26 cellular contexts compared by ENCODE assay signal in genomic region chr5:171849585-171850353, GRCh38.
"Had no signal": no experiment of that assay in that cellular context is flagged by ENCODE, and none has a peak within 500 bp of the region (broad histone marks: within the 10 kb centered on the region; RNA-seq: fewer than 3 reads in every experiment).

No MANE protein-coding gene starts in this region.

- H3K27ac ChIP-seq: adrenal gland, ascending aorta, sigmoid colon, tibial artery, upper lobe of right lung, WERI-Rb-1 had no signal

- H3K4me1 Mint-ChIP-seq: activated naive CD8-positive, alpha-beta T cell treated with anti-CD3 and anti-CD28 coated beads for 36 hours; memory B cell; stimulated activated effector memory CD8-positive, alpha-beta T cell treated with anti-CD3 and anti-CD28 coated beads, Interleukin-12 subunit alpha, Interleukin-12 subunit beta, amount 100 ng/mL, for 72 hours had no signal

- H3K36me3 ChIP-seq: adrenal gland, ascending aorta, sigmoid colon, tibial artery, upper lobe of right lung, WERI-Rb-1 had no signal

- H3K27ac Mint-ChIP-seq: activated naive CD4-positive, alpha-beta T cell treated with anti-CD3 and anti-CD28 coated beads for 36 hours; activated naive CD8-positive, alpha-beta T cell treated with anti-CD3 and anti-CD28 coated beads for 36 hours; activated T-helper 1 cell treated with anti-CD3 and anti-CD28 coated beads, Interleukin-12 subunit alpha, Interleukin-12 subunit beta, Interleukin-2, Interleukin-4 antibody, amounts not matched to agents 30 ng/mL and 10 ng/mL and 1 ng/mL, durations not matched to agents 14 hours and 24 hours and 36 hours; memory B cell; naive thymus-derived CD8-positive, alpha-beta T cell; stimulated activated effector memory CD8-positive, alpha-beta T cell treated with anti-CD3 and anti-CD28 coated beads, Interleukin-12 subunit alpha, Interleukin-12 subunit beta, amount 100 ng/mL, for 72 hours; stimulated activated naive CD8-positive, alpha-beta T cell treated with anti-CD3 and anti-CD28 coated beads, Interleukin-15, Interleukin-2, amounts not matched to agents 100 ng/mL and 50 ng/mL, for 24 hours had no signal

- H3K36me3 Mint-ChIP-seq: brain; stimulated activated effector memory CD8-positive, alpha-beta T cell treated with anti-CD3 and anti-CD28 coated beads, Interleukin-12 subunit alpha, Interleukin-12 subunit beta, amount 100 ng/mL, for 72 hours had no signal

- H3K4me1 ChIP-seq: adrenal gland, sigmoid colon, upper lobe of right lung had no signal

- H3K4me3 Mint-ChIP-seq: activated naive CD4-positive, alpha-beta T cell treated with anti-CD3 and anti-CD28 coated beads for 36 hours; activated naive CD8-positive, alpha-beta T cell treated with anti-CD3 and anti-CD28 coated beads for 36 hours; activated T-helper 1 cell treated with anti-CD3 and anti-CD28 coated beads, Interleukin-12 subunit alpha, Interleukin-12 subunit beta, Interleukin-2, Interleukin-4 antibody, amounts not matched to agents 30 ng/mL and 10 ng/mL and 1 ng/mL, durations not matched to agents 14 hours and 24 hours and 36 hours; brain; memory B cell; naive thymus-derived CD8-positive, alpha-beta T cell; neural crest cell; stimulated activated effector memory CD8-positive, alpha-beta T cell treated with anti-CD3 and anti-CD28 coated beads, Interleukin-12 subunit alpha, Interleukin-12 subunit beta, amount 100 ng/mL, for 72 hours; stimulated activated naive CD8-positive, alpha-beta T cell treated with anti-CD3 and anti-CD28 coated beads, Interleukin-15, Interleukin-2, amounts not matched to agents 100 ng/mL and 50 ng/mL, for 24 hours had no signal

- H3K9me3 Mint-ChIP-seq: activated naive CD4-positive, alpha-beta T cell treated with anti-CD3 and anti-CD28 coated beads for 36 hours; activated naive CD8-positive, alpha-beta T cell treated with anti-CD3 and anti-CD28 coated beads for 36 hours; activated T-helper 1 cell treated with anti-CD3 and anti-CD28 coated beads, Interleukin-12 subunit alpha, Interleukin-12 subunit beta, Interleukin-2, Interleukin-4 antibody, amounts not matched to agents 30 ng/mL and 10 ng/mL and 1 ng/mL, durations not matched to agents 14 hours and 24 hours and 36 hours; brain; neural crest cell; stimulated activated effector memory CD8-positive, alpha-beta T cell treated with anti-CD3 and anti-CD28 coated beads, Interleukin-12 subunit alpha, Interleukin-12 subunit beta, amount 100 ng/mL, for 72 hours had no signal

- H3K4me3 ChIP-seq: adrenal gland, ascending aorta, sigmoid colon, tibial artery, upper lobe of right lung had no signal

- DNase-seq: activated CD4-positive, alpha-beta T cell treated with anti-CD3 and anti-CD28 coated beads for 48 hours; activated CD4-positive, alpha-beta T cell treated with anti-CD3 and anti-CD28 coated beads, Interleukin-2, amount 50 U/mL, for 48 hours; activated CD8-positive, alpha-beta memory T cell treated with anti-CD3 and anti-CD28 coated beads for 24 hours; activated effector memory CD4-positive, alpha-beta T cell treated with anti-CD3 and anti-CD28 coated beads, Interleukin-2, amount 50 U/mL, for 16 hours; activated naive CD8-positive, alpha-beta T cell treated with anti-CD3 and anti-CD28 coated beads for 36 hours; adrenal gland; caudate nucleus; naive thymus-derived CD8-positive, alpha-beta T cell; occipital lobe; posterior cingulate gyrus; sigmoid colon; small intestine; stimulated activated CD4-positive, alpha-beta T cell treated with anti-CD3 and anti-CD28 coated beads, Interleukin-4, amount 100 ng/mL, for 24 hours; T-helper 1 cell; upper lobe of right lung; WERI-Rb-1 had no signal

- H3K27me3 Mint-ChIP-seq: activated naive CD8-positive, alpha-beta T cell treated with anti-CD3 and anti-CD28 coated beads for 36 hours; memory B cell; naive thymus-derived CD8-positive, alpha-beta T cell; stimulated activated naive CD8-positive, alpha-beta T cell treated with anti-CD3 and anti-CD28 coated beads, Interleukin-15, Interleukin-2, amounts not matched to agents 100 ng/mL and 50 ng/mL, for 24 hours had no signal

- H3K27me3 ChIP-seq: adrenal gland, ascending aorta, sigmoid colon, tibial artery, upper lobe of right lung had no signal

- ATAC-seq: activated CD4-positive, CD25-positive, alpha-beta regulatory T cell treated with anti-CD3 and anti-CD28 coated beads, Interleukin-2, amount 50 U/mL, for 24 hours; naive thymus-derived CD8-positive, alpha-beta T cell; stimulated activated effector memory CD8-positive, alpha-beta T cell treated with anti-CD3 and anti-CD28 coated beads, Interleukin-12 subunit alpha, Interleukin-12 subunit beta, amount 100 ng/mL, for 72 hours; upper lobe of right lung had no signal

- H3K9me3 ChIP-seq: adrenal gland, ascending aorta, sigmoid colon, tibial artery, upper lobe of right lung had no signal
